In genomic region chr2:85937069-85937439, GRCh38 we compare ENCODE assay signal across 18 cellular contexts. TPM values are rescaled to one million over a fixed set of nuclear protein-coding genes. Genes with fewer than 3 reads are reported as not detected.
A peak's percentile ranks its signal among the peaks of the same experiment; 100 is the strongest.
DNase-seq lines count a peak whose midpoint lies in the region; ATAC-seq and TF ChIP-seq lines count a peak whose summit lies in the region.
"Had no signal": no experiment of that assay in that cellular context is flagged by ENCODE, and none has a peak within 500 bp of the region (broad histone marks: within the 10 kb centered on the region; RNA-seq: fewer than 3 reads in every experiment).

No MANE protein-coding gene starts in this region.

- H3K36me3 ChIP-seq in GM23338 (ENCODE audit: insufficient read depth) (peaks cover 3% of the 10 kb centered on the region; the same call in 1 of the 2 replicates), brain microvascular endothelial cell (replicated peaks) (no peaks in the 10 kb centered on the region), testis (ENCODE audit: low read depth, missing control alignments) (no peaks in the 10 kb centered on the region), esophagus squamous epithelium (no peaks in the 10 kb centered on the region)
- H3K36me3 ChIP-seq: BLaER1 had no signal

- H3K4me3 ChIP-seq in GM23338, result no peak overlapping the region
- no peak overlapping the region for H3K4me3 ChIP-seq in brain microvascular endothelial cell (ENCODE audit: low read depth, low read length)
- peak overlapping the region; percentile 27 to 48 for H3K4me3 ChIP-seq in testis
- H3K4me3 ChIP-seq in esophagus squamous epithelium, result no peak overlapping the region
- H3K4me3 ChIP-seq: BLaER1, GM12878 had no signal

- in situ Hi-C loops in brain microvascular endothelial cell (cut with HindIII; ENCODE audit: low pct_ligation_motif_present, low sequenced_read_pairs), result no loop called here

- peak overlapping the region; percentile 30; the same call in 1 of the 2 replicates for H2AFZ ChIP-seq in GM23338

- H4K20me1 ChIP-seq in GM23338 (replicated peaks; ENCODE audit: insufficient read depth), result no peaks in the 10 kb centered on the region
- H4K20me1 ChIP-seq: BLaER1 had no signal

- H3K27ac Mint-ChIP-seq in GM23338, result no peak overlapping the region
- peak overlapping the region; percentile 34 for H3K27ac Mint-ChIP-seq in mesothelial cell of epicardium
- H3K27ac Mint-ChIP-seq in stimulated activated memory B cell treated with anti-CD40 and anti-IgM and Interleukin-4, amounts not matched to agents 10 μg/mL and 1 μg/mL and 100 μg/mL, for 72 hours, result no peak overlapping the region

- intact Hi-C loops in testis (cut with DNase I; ENCODE audit: low total_unique reads) (no loop called here), esophagus squamous epithelium (cut with DNase I) (no loop called here)

- ATAC-seq in GM23338, result no peak
- no peak for ATAC-seq in stimulated activated memory B cell treated with anti-CD40 and anti-IgM and Interleukin-4, amounts not matched to agents 10 μg/mL and 1 μg/mL and 100 μg/mL, for 72 hours
- ATAC-seq: GM12878 had no signal

- no peaks in the 10 kb centered on the region for H3K9me2 ChIP-seq in GM23338 (ENCODE audit: insufficient read depth)

- H3K9me3 ChIP-seq in testis (no peaks in the 10 kb centered on the region), esophagus squamous epithelium (peaks cover 0 to 7% (median 0%) of the 10 kb centered on the region in 3 donors)

- H3K36me3 Mint-ChIP-seq in GM23338 (ENCODE audit: low read depth) (no peaks in the 10 kb centered on the region; the same call in 2 of the 3 replicates), mesothelial cell of epicardium (no peaks in the 10 kb centered on the region)
- H3K36me3 Mint-ChIP-seq in stimulated activated memory B cell treated with anti-CD40 and anti-IgM and Interleukin-4, amounts not matched to agents 10 μg/mL and 1 μg/mL and 100 μg/mL, for 72 hours, result no peaks in the 10 kb centered on the region

- no peak for TF ChIP-seq POLR2A in testis (IDR thresholded peaks at IDR 0.05)
- no peak for TF ChIP-seq POLR2A in esophagus squamous epithelium (IDR thresholded peaks at IDR 0.05)

- H3K27me3 ChIP-seq in GM23338 (ENCODE audit: insufficient read depth), result no peaks in the 10 kb centered on the region
- no peaks in the 10 kb centered on the region for H3K27me3 ChIP-seq in brain microvascular endothelial cell (replicated peaks)
- no peaks in the 10 kb centered on the region for H3K27me3 ChIP-seq in testis
- H3K27me3 ChIP-seq in esophagus squamous epithelium, result no peaks in the 10 kb centered on the region
- H3K27me3 ChIP-seq: BLaER1 had no signal

- no peak for DNase-seq in GM23338 (ENCODE audit: low spot score)
- no peak for DNase-seq in brain microvascular endothelial cell
- DNase-seq in mesothelial cell of epicardium (ENCODE audit: low spot score in 2 of 2, unreplicated experiment in 2 of 2), result no peak
- DNase-seq in testis, result no peak
- DNase-seq in esophagus squamous epithelium (lab: John Stamatoyannopoulos, UW), result no peak
- DNase-seq in T-helper 2 cell, result no peak
- DNase-seq: CD4-positive, alpha-beta memory T cell; DMS53; EL; KBM-7; NCI-H1105; NCI-H2081; NCI-H774; OCI-M1; SHP77 had no signal

- H3K27me3 Mint-ChIP-seq in GM23338 (ENCODE audit: insufficient read depth, low read depth, poor library complexity) (peaks cover 2% of the 10 kb centered on the region), mesothelial cell of epicardium (ENCODE audit: low read depth) (no peaks in the 10 kb centered on the region)
- no peaks in the 10 kb centered on the region for H3K27me3 Mint-ChIP-seq in stimulated activated memory B cell treated with anti-CD40 and anti-IgM and Interleukin-4, amounts not matched to agents 10 μg/mL and 1 μg/mL and 100 μg/mL, for 72 hours
- H3K27me3 Mint-ChIP-seq: CD4-positive, alpha-beta memory T cell had no signal

- WGBS in testis, 2 donors, result 54 to 57% methylated on average over 5 of the region's 5 CpGs
- 91 to 100% methylated on average over 1 to 5 of the region's 5 CpGs for WGBS in esophagus squamous epithelium, 2 donors

- no peak for TF ChIP-seq CTCF in GM23338 (conservative IDR thresholded peaks at IDR 0.05; ENCODE audit: low read depth in 2 of 2)
- no peak for TF ChIP-seq CTCF in brain microvascular endothelial cell (IDR thresholded peaks at IDR 0.05; ENCODE audit: low read depth, low read length, missing control alignments)
- no peak for TF ChIP-seq CTCF in mesothelial cell of epicardium (IDR thresholded peaks at IDR 0.05; ENCODE audit: unreplicated experiment)
- no peak for TF ChIP-seq CTCF in testis (IDR thresholded peaks at IDR 0.05)
- TF ChIP-seq CTCF in esophagus squamous epithelium (IDR thresholded peaks at IDR 0.05), result no peak

- H3K9me3 Mint-ChIP-seq in GM23338 (peaks cover 15% of the 10 kb centered on the region), mesothelial cell of epicardium (peaks cover 12% of the 10 kb centered on the region)
- peaks cover 6% of the 10 kb centered on the region for H3K9me3 Mint-ChIP-seq in stimulated activated memory B cell treated with anti-CD40 and anti-IgM and Interleukin-4, amounts not matched to agents 10 μg/mL and 1 μg/mL and 100 μg/mL, for 72 hours

- H3K27ac ChIP-seq in GM23338 (ENCODE audit: low read depth), result no peak overlapping the region
- peak overlapping the region; percentile 65 for H3K27ac ChIP-seq in brain microvascular endothelial cell
- H3K27ac ChIP-seq in testis, result peak overlapping the region; percentile 26 to 55
- H3K27ac ChIP-seq in esophagus squamous epithelium, result no peak overlapping the region
- H3K27ac ChIP-seq: BLaER1 had no signal

- no peak overlapping the region for H3K4me2 ChIP-seq in GM23338
- H3K4me2 ChIP-seq: BLaER1 had no signal

- no peaks in the 10 kb centered on the region for H3K79me2 ChIP-seq in GM23338 (replicated peaks; ENCODE audit: insufficient read depth)

- H3K4me1 Mint-ChIP-seq in GM23338, result peaks cover 12% of the 10 kb centered on the region
- H3K4me1 Mint-ChIP-seq in mesothelial cell of epicardium, result peaks cover 33% of the 10 kb centered on the region
- H3K4me1 Mint-ChIP-seq in stimulated activated memory B cell treated with anti-CD40 and anti-IgM and Interleukin-4, amounts not matched to agents 10 μg/mL and 1 μg/mL and 100 μg/mL, for 72 hours, result peaks cover 6% of the 10 kb centered on the region

- H3K4me3 Mint-ChIP-seq in GM23338, result no peak overlapping the region
- H3K4me3 Mint-ChIP-seq in mesothelial cell of epicardium, result no peak overlapping the region
- H3K4me3 Mint-ChIP-seq in stimulated activated memory B cell treated with anti-CD40 and anti-IgM and Interleukin-4, amounts not matched to agents 10 μg/mL and 1 μg/mL and 100 μg/mL, for 72 hours, result no peak overlapping the region
- H3K4me3 Mint-ChIP-seq: CD4-positive, alpha-beta memory T cell had no signal

- H3F3A ChIP-seq in GM23338 (replicated peaks; ENCODE audit: low read depth), result no peaks in the 10 kb centered on the region

- H3K4me1 ChIP-seq in GM23338 (ENCODE audit: insufficient read depth) (peaks cover 5% of the 10 kb centered on the region), testis (peaks cover 23% of the 10 kb centered on the region), esophagus squamous epithelium (no peaks in the 10 kb centered on the region)
- H3K4me1 ChIP-seq: BLaER1 had no signal

TF ChIP-seq in GM23338, 12 proteins besides CTCF, POLR2A, EP300 and RAD21 (continues in another document):
- TF ChIP-seq CREB1 (CRISPR knock-in tag; IDR thresholded peaks at IDR 0.05; ENCODE audit: low read depth) (no peak), JUNB (IDR thresholded peaks at IDR 0.05; ENCODE audit: unreplicated experiment) (no peak), EZH2phosphoT487 (IDR thresholded peaks at IDR 0.05; ENCODE audit: unreplicated experiment) (no peak), ZNF114 (CRISPR knock-in tag; IDR thresholded peaks at IDR 0.05) (no peak), POLR2AphosphoS5 (IDR thresholded peaks at IDR 0.05; ENCODE audit: low read depth) (no peak), ZNF331 (CRISPR knock-in tag; IDR thresholded peaks at IDR 0.05; ENCODE audit: low read depth) (no peak), REST (IDR thresholded peaks at IDR 0.05; ENCODE audit: unreplicated experiment) (no peak), NANOG (IDR thresholded peaks at IDR 0.05; ENCODE audit: borderline replicate concordance) (no peak)

RNA-seq across cellular contexts. Expression of gene ST3GAL5, which starts 48.3 kb away (rescaled TPM):
- total RNA-seq in GM23338 (2014; rRNA removed; shearing (Covaris generic)), result 7.9 and 8.9 TPM in 2 replicates
- polyA plus RNA-seq in GM23338 (2016; fragmentation: Nextera tagmentation; extraction: Ambion mirVana), result 2.8 and 3.2 TPM in 2 replicates
- 23.2 to 28.6 TPM (median 25.8 TPM) in 3 replicates for total RNA-seq in mesothelial cell of epicardium
- 10 to 100 TPM; 38.3 to 60.0 TPM for total RNA-seq in testis
- 48.2 TPM for polyA plus RNA-seq in testis (ENCODE audit: insufficient read depth, low read depth, low replicate concordance)
- total RNA-seq in esophagus squamous epithelium, result 10 to 100 TPM in 1 of 4 donors, 1 to 10 TPM in 3; 1.3 to 13.5 (median 5.2) TPM

Comparison
In these comparisons a context has a peak if more than half of its experiments do, and no peak if none do; other contexts are left out.
1. H3K27ac ChIP-seq: peak in brain microvascular endothelial cell (single experiment) and testis (2 of 2); none in GM23338 (single experiment) and esophagus squamous epithelium (0 of 4).
2. H3K4me3 ChIP-seq: peak in testis (2 of 2); none in GM23338 (single experiment), brain microvascular endothelial cell (single experiment) and esophagus squamous epithelium (0 of 4).